In the genomic region with DNA sequence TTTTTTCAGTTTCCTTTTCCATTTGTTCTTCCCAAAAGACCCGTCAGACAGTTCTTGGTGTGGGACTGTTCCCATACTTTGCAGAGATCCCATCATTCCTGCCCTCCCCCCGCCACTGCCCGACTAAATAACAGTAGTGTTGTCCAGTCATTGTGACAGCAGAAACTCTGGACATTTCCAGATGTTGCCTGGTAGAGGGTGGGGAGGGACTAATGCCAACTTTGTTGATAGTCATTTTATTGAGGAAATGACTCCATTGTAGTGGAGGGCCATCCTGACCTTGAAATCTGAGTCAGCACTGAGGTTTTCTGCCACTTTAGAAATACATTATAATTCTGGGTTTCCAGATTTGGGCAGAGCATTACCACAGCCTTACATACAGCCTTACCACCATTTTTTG, we compare ENCODE assay signal across 14 cellular contexts.
DNase-seq lines count a peak whose midpoint lies in the region; ATAC-seq and TF ChIP-seq lines count a peak whose summit lies in the region.
"Had no signal": no experiment of that assay in that cellular context is flagged by ENCODE, and none has a peak within 500 bp of the region (broad histone marks: within the 10 kb centered on the region; RNA-seq: fewer than 3 reads in every experiment).

No MANE protein-coding gene starts in this region.

- H3K27me3 ChIP-seq in RWPE2 (ENCODE audit: insufficient read depth, poor library complexity, severe bottlenecking) = no peaks in the 10 kb centered on the region
- H3K27me3 ChIP-seq: sigmoid colon, thyroid gland had no signal

- no peaks in the 10 kb centered on the region for H3K9me3 Mint-ChIP-seq in stimulated activated naive B cell treated with anti-CD40 and anti-IgM and Interleukin-4, amounts not matched to agents 10 μg/mL and 1 μg/mL and 100 μg/mL, for 72 hours
- H3K9me3 Mint-ChIP-seq: activated CD4-positive, alpha-beta T cell treated with anti-CD3 and anti-CD28 coated beads, Interleukin-2, amount 10 ng/mL, durations not matched to agents 24 days and 14 days; H9; naive B cell had no signal

- H3K4me1 ChIP-seq in RWPE2 (ENCODE audit: insufficient read depth, poor library complexity, severe bottlenecking) = peaks cover 21% of the 10 kb centered on the region
- H3K4me1 ChIP-seq: sigmoid colon, thyroid gland had no signal

- peak; percentile 72 for DNase-seq in HCEC 1CT
- DNase-seq in RWPE2 (ENCODE audit: low spot score) = no peak
- peak; percentile 65 for DNase-seq in fibroblast of the aortic adventitia (ENCODE audit: low read depth)
- DNase-seq in stimulated activated naive B cell treated with anti-CD40 and anti-IgM and Interleukin-4, amounts not matched to agents 10 μg/mL and 1 μg/mL and 100 μg/mL, for 72 hours = no peak
- DNase-seq in HUDEP-2 (lab: John Stamatoyannopoulos, UW; ENCODE audit: unreplicated experiment in 76 of 76) = no peak
- DNase-seq: activated CD4-positive, alpha-beta T cell treated with anti-CD3 and anti-CD28 coated beads, Interleukin-2, amount 10 ng/mL, durations not matched to agents 24 days and 14 days; H9; kidney; naive B cell; sigmoid colon; thyroid gland had no signal

- H3K4me1 Mint-ChIP-seq in stimulated activated naive B cell treated with anti-CD40 and anti-IgM and Interleukin-4, amounts not matched to agents 10 μg/mL and 1 μg/mL and 100 μg/mL, for 72 hours = no peaks in the 10 kb centered on the region
- H3K4me1 Mint-ChIP-seq: H9, naive B cell had no signal

- no peak for TF ChIP-seq CTCF in RWPE2 (IDR thresholded peaks at IDR 0.05; ENCODE audit: poor library complexity, severe bottlenecking)
- TF ChIP-seq CTCF in fibroblast of the aortic adventitia (IDR thresholded peaks at IDR 0.05; ENCODE audit: insufficient read depth, low read length) = no peak

- ATAC-seq in RWPE2 (ENCODE audit: low read depth) = peak; percentile 61
- ATAC-seq in stimulated activated naive B cell treated with anti-CD40 and anti-IgM and Interleukin-4, amounts not matched to agents 10 μg/mL and 1 μg/mL and 100 μg/mL, for 72 hours (replicated peaks) = no peak
- ATAC-seq in GM19328 (IDR thresholded peaks at IDR 0.05; ENCODE audit: unreplicated experiment) = no peak
- no peak for ATAC-seq in HG03439 (IDR thresholded peaks at IDR 0.05; ENCODE audit: unreplicated experiment)
- ATAC-seq: esophagus mucosa had no signal

- H3K36me3 Mint-ChIP-seq in stimulated activated naive B cell treated with anti-CD40 and anti-IgM and Interleukin-4, amounts not matched to agents 10 μg/mL and 1 μg/mL and 100 μg/mL, for 72 hours = peaks cover 39 to 46% of the 10 kb centered on the region in 2 donors

- H3K9me3 ChIP-seq in RWPE2 (ENCODE audit: severe bottlenecking) = no peaks in the 10 kb centered on the region
- H3K9me3 ChIP-seq: sigmoid colon, thyroid gland had no signal

- peak overlapping the region; percentile 31 for H3K27ac ChIP-seq in RWPE2 (ENCODE audit: poor library complexity, severe bottlenecking)
- H3K27ac ChIP-seq: sigmoid colon, thyroid gland had no signal

- H3K27ac Mint-ChIP-seq in stimulated activated naive B cell treated with anti-CD40 and anti-IgM and Interleukin-4, amounts not matched to agents 10 μg/mL and 1 μg/mL and 100 μg/mL, for 72 hours = peak overlapping the region; percentile 37
- H3K27ac Mint-ChIP-seq: activated CD4-positive, alpha-beta T cell treated with anti-CD3 and anti-CD28 coated beads, Interleukin-2, amount 10 ng/mL, durations not matched to agents 24 days and 14 days; naive B cell had no signal

- H3K4me3 Mint-ChIP-seq in stimulated activated naive B cell treated with anti-CD40 and anti-IgM and Interleukin-4, amounts not matched to agents 10 μg/mL and 1 μg/mL and 100 μg/mL, for 72 hours = no peak overlapping the region
- H3K4me3 Mint-ChIP-seq: activated CD4-positive, alpha-beta T cell treated with anti-CD3 and anti-CD28 coated beads, Interleukin-2, amount 10 ng/mL, durations not matched to agents 24 days and 14 days; H9; naive B cell had no signal

- no peak overlapping the region for H3K4me3 ChIP-seq in RWPE2 (ENCODE audit: severe bottlenecking)
- H3K4me3 ChIP-seq in fibroblast of the aortic adventitia (ENCODE audit: low read depth, low read length) = no peak overlapping the region
- H3K4me3 ChIP-seq: sigmoid colon, thyroid gland had no signal

- H3K27me3 Mint-ChIP-seq in stimulated activated naive B cell treated with anti-CD40 and anti-IgM and Interleukin-4, amounts not matched to agents 10 μg/mL and 1 μg/mL and 100 μg/mL, for 72 hours = no peaks in the 10 kb centered on the region
- H3K27me3 Mint-ChIP-seq: activated CD4-positive, alpha-beta T cell treated with anti-CD3 and anti-CD28 coated beads, Interleukin-2, amount 10 ng/mL, durations not matched to agents 24 days and 14 days; naive B cell had no signal

- peaks cover 67% of the 10 kb centered on the region for H3K36me3 ChIP-seq in RWPE2 (ENCODE audit: low read depth)

Comparison
In these comparisons a context has a peak if more than half of its experiments do, and no peak if none do; other contexts are left out.
1. DNase-seq: peak in HCEC 1CT (single experiment) and fibroblast of the aortic adventitia (single experiment); none in RWPE2 (single experiment), stimulated activated naive B cell treated with anti-CD40 and anti-IgM and Interleukin-4, amounts not matched to agents 10 μg/mL and 1 μg/mL and 100 μg/mL, for 72 hours (single experiment) and HUDEP-2 (0 of 76).